In the genomic region with DNA sequence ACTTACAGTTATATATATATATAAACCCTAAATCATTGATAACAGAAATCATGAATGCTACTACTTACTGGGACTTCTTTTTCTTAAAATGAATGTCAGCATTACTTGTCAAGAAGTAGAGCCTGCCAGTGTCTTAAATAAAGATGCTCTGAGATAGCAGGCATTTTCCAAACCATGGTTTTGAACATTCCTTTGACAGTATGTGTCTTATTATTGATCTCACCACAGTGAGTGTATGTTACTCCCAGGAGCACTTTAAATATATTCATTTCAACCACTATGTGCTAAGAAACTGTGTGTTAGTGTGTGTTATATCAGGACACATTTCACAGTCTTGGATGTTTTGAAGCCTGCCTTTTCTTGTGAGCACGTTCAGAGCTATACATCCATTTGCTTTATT, we compare ENCODE assay signal across 14 cellular contexts. TPM values are rescaled to one million over a fixed set of nuclear protein-coding genes. Genes with fewer than 3 reads are reported as not detected.
"Had no signal": no experiment of that assay in that cellular context is flagged by ENCODE, and none has a peak within 500 bp of the region (broad histone marks: within the 10 kb centered on the region; RNA-seq: fewer than 3 reads in every experiment).

No MANE protein-coding gene starts in this region.

- ATAC-seq: esophagus mucosa; mucosa of descending colon; naive thymus-derived CD4-positive, alpha-beta T cell; stimulated activated effector memory CD8-positive, alpha-beta T cell treated with anti-CD3 and anti-CD28 coated beads, Interleukin-12 subunit alpha, Interleukin-12 subunit beta, amount 100 ng/mL, for 72 hours; WTC11 had no signal

- H3K27me3 ChIP-seq: ascending aorta, pancreas, thyroid gland had no signal

- H3K36me3 ChIP-seq: ascending aorta, pancreas, sigmoid colon, thyroid gland had no signal

- H3K9me3 ChIP-seq: ascending aorta, mucosa of descending colon, pancreas, sigmoid colon, thyroid gland had no signal

- H3K9me3 Mint-ChIP-seq: activated CD4-positive, alpha-beta memory T cell treated with anti-CD3 and anti-CD28 coated beads, Interleukin-2, amount 10 ng/mL, durations not matched to agents 7 days and 5 days; activated naive CD4-positive, alpha-beta T cell treated with anti-CD3 and anti-CD28 coated beads, Interleukin-2, amount 10 ng/mL, durations not matched to agents 7 days and 5 days; activated T-cell treated with anti-CD3 and anti-CD28 coated beads, Interleukin-2, amount 50 U/mL, for 24 hours; stimulated activated effector memory CD8-positive, alpha-beta T cell treated with anti-CD3 and anti-CD28 coated beads, Interleukin-12 subunit alpha, Interleukin-12 subunit beta, amount 100 ng/mL, for 72 hours had no signal

- H3K4me1 ChIP-seq: ascending aorta, sigmoid colon had no signal

- H3K36me3 Mint-ChIP-seq: activated naive CD4-positive, alpha-beta T cell treated with anti-CD3 and anti-CD28 coated beads, Interleukin-2, amount 10 ng/mL, durations not matched to agents 7 days and 5 days; stimulated activated effector memory CD8-positive, alpha-beta T cell treated with anti-CD3 and anti-CD28 coated beads, Interleukin-12 subunit alpha, Interleukin-12 subunit beta, amount 100 ng/mL, for 72 hours had no signal

- H3K4me1 Mint-ChIP-seq: activated CD4-positive, alpha-beta memory T cell treated with anti-CD3 and anti-CD28 coated beads, Interleukin-2, amount 10 ng/mL, durations not matched to agents 7 days and 5 days; activated naive CD4-positive, alpha-beta T cell treated with anti-CD3 and anti-CD28 coated beads, Interleukin-2, amount 10 ng/mL, durations not matched to agents 7 days and 5 days; naive thymus-derived CD4-positive, alpha-beta T cell; stimulated activated effector memory CD8-positive, alpha-beta T cell treated with anti-CD3 and anti-CD28 coated beads, Interleukin-12 subunit alpha, Interleukin-12 subunit beta, amount 100 ng/mL, for 72 hours had no signal

- DNase-seq: activated CD4-positive, alpha-beta memory T cell treated with anti-CD3 and anti-CD28 coated beads, Interleukin-2, amount 10 ng/mL, durations not matched to agents 7 days and 5 days; activated CD4-positive, alpha-beta T cell treated with anti-CD3 and anti-CD28 coated beads for 4 hours; activated naive CD4-positive, alpha-beta T cell treated with anti-CD3 and anti-CD28 coated beads, Interleukin-2, amount 10 ng/mL, durations not matched to agents 7 days and 5 days; activated T-cell treated with anti-CD3 and anti-CD28 coated beads, Interleukin-2, amount 50 U/mL, for 24 hours; dorsolateral prefrontal cortex; mucosa of descending colon; naive thymus-derived CD4-positive, alpha-beta T cell; pancreas; sigmoid colon; thyroid gland had no signal

- H3K4me3 Mint-ChIP-seq: activated CD4-positive, alpha-beta memory T cell treated with anti-CD3 and anti-CD28 coated beads, Interleukin-2, amount 10 ng/mL, durations not matched to agents 7 days and 5 days; activated naive CD4-positive, alpha-beta T cell treated with anti-CD3 and anti-CD28 coated beads, Interleukin-2, amount 10 ng/mL, durations not matched to agents 7 days and 5 days; activated T-cell treated with anti-CD3 and anti-CD28 coated beads, Interleukin-2, amount 50 U/mL, for 24 hours; naive thymus-derived CD4-positive, alpha-beta T cell; stimulated activated effector memory CD8-positive, alpha-beta T cell treated with anti-CD3 and anti-CD28 coated beads, Interleukin-12 subunit alpha, Interleukin-12 subunit beta, amount 100 ng/mL, for 72 hours; WTC11 had no signal

- H3K27ac Mint-ChIP-seq: activated CD4-positive, alpha-beta memory T cell treated with anti-CD3 and anti-CD28 coated beads, Interleukin-2, amount 10 ng/mL, durations not matched to agents 7 days and 5 days; activated naive CD4-positive, alpha-beta T cell treated with anti-CD3 and anti-CD28 coated beads, Interleukin-2, amount 10 ng/mL, durations not matched to agents 7 days and 5 days; activated T-cell treated with anti-CD3 and anti-CD28 coated beads, Interleukin-2, amount 50 U/mL, for 24 hours; naive thymus-derived CD4-positive, alpha-beta T cell; stimulated activated effector memory CD8-positive, alpha-beta T cell treated with anti-CD3 and anti-CD28 coated beads, Interleukin-12 subunit alpha, Interleukin-12 subunit beta, amount 100 ng/mL, for 72 hours had no signal

- H3K27ac ChIP-seq: ascending aorta, dorsolateral prefrontal cortex, sigmoid colon had no signal

- H3K4me3 ChIP-seq: ascending aorta, dorsolateral prefrontal cortex, mucosa of descending colon, pancreas, sigmoid colon, thyroid gland had no signal

RNA-seq across cellular contexts. Expression of a gene that starts 28.2 kb away (rescaled TPM):
- polyA plus RNA-seq: naive thymus-derived CD4-positive, alpha-beta T cell had no signal
